Comparison of ENCODE assay signal across 8 cellular contexts in the genomic region with DNA sequence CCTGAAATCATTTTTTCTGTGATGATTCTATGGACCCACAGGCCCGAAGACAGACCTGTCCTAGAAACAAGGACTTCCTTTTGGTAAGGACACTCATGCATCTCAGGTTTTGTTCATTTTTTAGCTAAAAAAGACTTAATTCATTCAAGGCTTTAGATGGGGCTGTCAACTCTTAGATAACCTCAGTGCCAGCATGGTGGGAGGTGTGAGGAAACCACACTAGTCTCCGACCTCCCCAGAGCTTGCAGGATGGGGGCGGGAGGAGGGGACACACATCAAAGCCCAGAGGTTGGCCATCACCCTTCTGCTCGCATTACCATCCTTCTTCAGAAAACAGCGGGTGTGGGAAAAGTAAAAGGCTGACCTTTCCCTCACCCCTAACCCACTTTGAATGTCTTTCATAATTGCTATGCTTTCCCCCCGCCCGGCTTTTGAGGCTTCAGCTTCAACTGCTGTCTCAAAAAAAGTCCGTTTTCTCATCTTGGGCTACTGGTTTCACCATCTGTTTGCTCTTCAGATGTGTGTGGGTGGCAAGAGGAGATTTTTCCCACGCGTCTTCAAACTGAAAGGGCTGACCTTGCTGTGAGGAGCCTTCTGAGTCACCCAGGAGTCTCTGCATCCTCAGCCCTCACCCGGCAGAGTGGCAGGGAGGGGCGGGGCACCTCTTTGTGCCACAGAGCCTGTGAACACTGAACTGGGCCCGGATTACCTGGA. TPM values are rescaled to one million over a fixed set of nuclear protein-coding genes. Genes with fewer than 3 reads are reported as not detected.
DNase-seq lines count a peak whose midpoint lies in the region; ATAC-seq, FAIRE-seq and TF ChIP-seq lines count a peak whose summit lies in the region.

No MANE protein-coding gene starts in this region.

- CTCF ChIA-PET in HCT116 (lab: Charles Lee) = no interaction called here

- peaks cover 40% of the 10 kb centered on the region for H3K4me1 Mint-ChIP-seq in activated T-cell treated with anti-CD3 and anti-CD28 coated beads, Interleukin-2, amount 50 U/mL, for 4 hours (ENCODE audit: low read depth)

- H2AFZ ChIP-seq in HCT116 (ENCODE audit: low read depth, low read length, poor library complexity, severe bottlenecking) = no peak overlapping the region

- peaks cover 16% of the 10 kb centered on the region for H3K36me3 Mint-ChIP-seq in activated T-cell treated with anti-CD3 and anti-CD28 coated beads, Interleukin-2, amount 50 U/mL, for 4 hours (ENCODE audit: insufficient read depth)

- peak; percentile 94 for ATAC-seq in HCT116
- ATAC-seq in activated T-cell treated with anti-CD3 and anti-CD28 coated beads, Interleukin-2, amount 50 U/mL, for 4 hours = peak; percentile 91 to 94

- BruUV-seq in HCT116 (replicated peaks; lab: Mats Ljungman, UMichigan) = no TSS peak

- H3K9ac ChIP-seq in HCT116 (ENCODE audit: low read length) = no peak overlapping the region

- DNase-seq in GM12892 (ENCODE audit: insufficient read length) (peak; percentile 85), HCT116 (ENCODE audit: low read depth, low spot score) (peak; percentile 7), MV-4-11 (lab: John Stamatoyannopoulos, UW) (peak; percentile 96), iPS-NIHi7 (ENCODE audit: extremely low spot score) (peak; percentile 57), uterus (no peak), NCI-H82 (lab: John Stamatoyannopoulos, UW) (no peak)
- peak; percentile 78 for DNase-seq in activated T-cell treated with anti-CD3 and anti-CD28 coated beads, Interleukin-2, amount 50 U/mL, for 4 hours
- DNase-seq in stimulated activated CD8-positive, alpha-beta memory T cell treated with anti-CD3 and anti-CD28 coated beads, Interleukin-12 subunit alpha, Interleukin-12 subunit beta, amount 100 ng/mL, for 24 hours (ENCODE audit: extremely low read depth) = peak; percentile 55

- intact Hi-C loops in HCT116 (cut with micrococcal nuclease) = no loop called here
- intact Hi-C loops in uterus (cut with DNase I; ENCODE audit: low total_unique reads) = no loop called here

- no peak for TF ChIP-seq CTCF in HCT116 (IDR thresholded peaks at IDR 0.05 in 2 of 3, conservative IDR thresholded peaks at IDR 0.05 in 1 of 3; ENCODE audit: borderline replicate concordance in 1 of 3, insufficient read depth in 1 of 3, low read depth in 2 of 3, low read length in 2 of 3)
- TF ChIP-seq CTCF in uterus (IDR thresholded peaks at IDR 0.05) = no peak

- RAD21 ChIA-PET in HCT116 (lab: Charles Lee; ENCODE audit: low non-redundant PET in 1 of 2, low total read pairs in 2 of 2, uncharacterized antibody in 2 of 2, unreplicated experiment in 2 of 2) = no interaction called here

- H3K4me1 ChIP-seq in HCT116 (ENCODE audit: control insufficient read depth in 1 of 2, insufficient read depth in 2 of 2, low read length in 2 of 2) (peaks cover 14 to 26% of the 10 kb centered on the region in 2 experiments), uterus (no peaks in the 10 kb centered on the region)

- no peaks in the 10 kb centered on the region for H3K9me2 ChIP-seq in HCT116 (ENCODE audit: insufficient read depth)

- H3K27ac ChIP-seq in HCT116 (ENCODE audit: low read depth, low read length) = no peak overlapping the region
- H3K27ac ChIP-seq in uterus = no peak overlapping the region

- POLR2A ChIA-PET in HCT116 (lab: Charles Lee) = no interaction called here

- no peaks in the 10 kb centered on the region for H3K36me3 ChIP-seq in HCT116 (ENCODE audit: control insufficient read depth in 1 of 2, insufficient read depth in 2 of 2, low read length in 2 of 2)
- H3K36me3 ChIP-seq in uterus = no peaks in the 10 kb centered on the region

- H3K4me3 ChIP-seq in HCT116 (replicated peaks in 1 of 2; ENCODE audit: low read depth in 1 of 2, low read length in 2 of 2) = no peak overlapping the region
- no peak overlapping the region for H3K4me3 ChIP-seq in uterus

- H3K9me3 Mint-ChIP-seq in activated T-cell treated with anti-CD3 and anti-CD28 coated beads, Interleukin-2, amount 50 U/mL, for 4 hours = no peaks in the 10 kb centered on the region

- peaks cover 2% of the 10 kb centered on the region for H3K27me3 Mint-ChIP-seq in activated T-cell treated with anti-CD3 and anti-CD28 coated beads, Interleukin-2, amount 50 U/mL, for 4 hours (ENCODE audit: low read depth)

- peak overlapping the region; percentile 62 for H3K4me2 ChIP-seq in HCT116 (ENCODE audit: low read length)

- peak overlapping the region; percentile 61 for H3K4me3 Mint-ChIP-seq in activated T-cell treated with anti-CD3 and anti-CD28 coated beads, Interleukin-2, amount 50 U/mL, for 4 hours

- no peaks in the 10 kb centered on the region for H3K79me2 ChIP-seq in HCT116 (ENCODE audit: insufficient read depth, low read length)

- H4K20me1 ChIP-seq in HCT116 (ENCODE audit: insufficient read depth) = no peaks in the 10 kb centered on the region

- no peaks in the 10 kb centered on the region for H3K9me3 ChIP-seq in HCT116 (ENCODE audit: control insufficient read depth in 1 of 2, insufficient read depth in 1 of 2, low read depth in 1 of 2, low read length in 2 of 2)
- no peaks in the 10 kb centered on the region for H3K9me3 ChIP-seq in uterus

- peak; percentile 90 for FAIRE-seq in GM12892 (lab: Jason Lieb, UNC)

- TF ChIP-seq POLR2A in GM12892 (IDR thresholded peaks at IDR 0.05; ENCODE audit: low read depth, low read length) = no peak
- no peak for TF ChIP-seq POLR2A in HCT116 (IDR thresholded peaks at IDR 0.05; ENCODE audit: borderline replicate concordance, extremely low read depth, insufficient read depth, insufficient read length)
- TF ChIP-seq POLR2A in uterus (IDR thresholded peaks at IDR 0.05) = no peak

- no peak for TF ChIP-seq RAD21 in HCT116 (IDR thresholded peaks at IDR 0.05; ENCODE audit: low read depth)

- no peaks in the 10 kb centered on the region for H3K27me3 ChIP-seq in HCT116 (ENCODE audit: insufficient read depth, low read length)
- no peaks in the 10 kb centered on the region for H3K27me3 ChIP-seq in uterus

TF ChIP-seq in HCT116, 20 proteins besides CTCF, POLR2A, EP300 and RAD21:
- TF ChIP-seq, protein P1, sequence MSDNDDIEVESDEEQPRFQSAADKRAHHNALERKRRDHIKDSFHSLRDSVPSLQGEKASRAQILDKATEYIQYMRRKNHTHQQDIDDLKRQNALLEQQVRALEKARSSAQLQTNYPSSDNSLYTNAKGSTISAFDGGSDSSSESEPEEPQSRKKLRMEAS (IDR thresholded peaks at IDR 0.05) = peak; percentile 19; the same call in 1 of the 2 replicates
- TF ChIP-seq SRF (IDR thresholded peaks at IDR 0.05; ENCODE audit: low read depth) = no peak
- TF ChIP-seq EZH2phosphoT487 (IDR thresholded peaks at IDR 0.05; ENCODE audit: borderline replicate concordance) = no peak
- no peak for TF ChIP-seq FOSL1 (IDR thresholded peaks at IDR 0.05; ENCODE audit: low read depth)
- peak; percentile 74 for TF ChIP-seq EGR1 (IDR thresholded peaks at IDR 0.05; ENCODE audit: low read depth)
- no peak for TF ChIP-seq ELF1 (IDR thresholded peaks at IDR 0.05; ENCODE audit: borderline replicate concordance, low read depth)

RNA-seq across cellular contexts. Expression of gene CXCR6, which starts 27.6 kb away (rescaled TPM):
- 0.23 TPM for polyA plus RNA-seq in GM12892 (2012; ENCODE audit: missing spikeins)
- total RNA-seq in HCT116 (2021; ENCODE audit: unreplicated experiment) = not detected
- 0.09 TPM in 1 of 2 replicates, not detected in the other for polyA plus RNA-seq in HCT116 (2012)
- total RNA-seq in activated T-cell treated with anti-CD3 and anti-CD28 coated beads, Interleukin-2, amount 50 U/mL, for 4 hours = 1 to 10 TPM; 1.4 to 2.6 (median 1.6) TPM
- total RNA-seq in uterus = 1 to 10 TPM in 1 of 4 donors, under 1 TPM in 2, not detected in 1; 0.48 to 8.7 (median 0.76) TPM

RNA-seq across cellular contexts. Expression of gene CCR9, which starts 29.3 kb away (rescaled TPM):
- 0.19 TPM for polyA plus RNA-seq in GM12892 (2012; ENCODE audit: missing spikeins)
- total RNA-seq in HCT116 (2021; ENCODE audit: unreplicated experiment) (not detected), uterus (under 1 TPM in 1 of 4 donors, not detected in 3; 0.14 TPM)
- 0.02 and 0.04 TPM in 2 replicates for polyA plus RNA-seq in HCT116 (2012)
- not detected for total RNA-seq in activated T-cell treated with anti-CD3 and anti-CD28 coated beads, Interleukin-2, amount 50 U/mL, for 4 hours

Comparison
In these comparisons a context has a peak if more than half of its experiments do, and no peak if none do; other contexts are left out.
1. DNase-seq: peak in GM12892 (single experiment), HCT116 (single experiment), MV-4-11 (single experiment), activated T-cell treated with anti-CD3 and anti-CD28 coated beads, Interleukin-2, amount 50 U/mL, for 4 hours (single experiment), iPS-NIHi7 (single experiment) and stimulated activated CD8-positive, alpha-beta memory T cell treated with anti-CD3 and anti-CD28 coated beads, Interleukin-12 subunit alpha, Interleukin-12 subunit beta, amount 100 ng/mL, for 24 hours (single experiment); none in uterus (0 of 2) and NCI-H82 (single experiment).